Comparison of ENCODE assay signal across 8 cellular contexts in the genomic region with DNA sequence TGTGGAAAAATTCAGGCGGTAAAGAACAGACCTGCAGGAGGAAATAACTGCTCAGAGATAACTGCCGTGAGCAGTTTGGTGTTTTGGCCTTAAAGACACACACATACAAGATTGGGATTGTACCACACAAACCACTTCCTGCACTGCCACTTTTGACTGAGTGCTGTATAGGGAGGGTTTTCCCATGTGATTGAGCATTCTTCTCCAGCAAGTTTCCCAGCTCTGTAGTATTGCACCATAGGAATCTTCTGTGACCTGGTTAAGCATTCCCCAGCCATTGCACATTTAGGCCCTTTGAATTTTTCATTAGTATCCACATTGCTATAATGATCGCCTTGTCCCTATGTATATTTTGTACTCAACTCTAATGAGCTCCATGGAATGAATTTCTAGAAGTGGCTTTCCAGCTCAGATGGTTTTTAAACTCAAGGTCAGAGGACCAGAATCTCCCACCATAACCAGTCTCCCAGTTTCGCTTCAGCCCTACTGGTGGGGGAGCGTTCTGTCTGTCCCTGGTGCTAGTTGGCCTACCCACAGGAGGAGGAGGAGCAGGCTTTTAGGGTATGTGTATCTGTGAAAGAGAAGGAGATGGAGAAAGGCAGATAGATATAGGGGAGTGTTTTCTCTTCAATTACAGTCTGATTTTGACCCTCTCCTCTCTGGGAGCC. TPM values are rescaled to one million over a fixed set of nuclear protein-coding genes. Genes with fewer than 3 reads are reported as not detected.
DNase-seq lines count a peak whose midpoint lies in the region; ATAC-seq, FAIRE-seq and TF ChIP-seq lines count a peak whose summit lies in the region.

No MANE protein-coding gene starts in this region.

- H3K4me1 ChIP-seq in thymus (ENCODE audit: control insufficient read depth, insufficient read depth, low read length) (peaks cover 75% of the 10 kb centered on the region), small intestine (ENCODE audit: control insufficient read depth in 2 of 2, insufficient read depth in 1 of 2, low read depth in 1 of 2, low read length in 1 of 2) (peaks cover 4 to 14% of the 10 kb centered on the region in 2 donors)

- peak overlapping the region; percentile 80 for H3K4me3 Mint-ChIP-seq in activated CD4-positive, alpha-beta T cell treated with anti-CD3 and anti-CD28 coated beads, Interleukin-2, amount 10 ng/mL, durations not matched to agents 24 days and 14 days

- H3K27ac Mint-ChIP-seq in activated CD4-positive, alpha-beta T cell treated with anti-CD3 and anti-CD28 coated beads, Interleukin-2, amount 10 ng/mL, durations not matched to agents 24 days and 14 days: peak overlapping the region; percentile 95

- H3K4me3 ChIP-seq in thymus (ENCODE audit: low read length) (peak overlapping the region; percentile 25), small intestine (ENCODE audit: low read depth in 1 of 2, low read length in 2 of 2) (no peak overlapping the region)

- H3K36me3 Mint-ChIP-seq in activated CD4-positive, alpha-beta T cell treated with anti-CD3 and anti-CD28 coated beads, Interleukin-2, amount 10 ng/mL, durations not matched to agents 24 days and 14 days (ENCODE audit: low read depth): peaks cover 84% of the 10 kb centered on the region

- peak overlapping the region; percentile 75 for H3K27ac ChIP-seq in thymus (ENCODE audit: low read depth)
- peak overlapping the region in 1 of 2 donors; percentile 7 for H3K27ac ChIP-seq in small intestine (ENCODE audit: low read depth in 1 of 2, low read length in 1 of 2)

- H3K4me1 Mint-ChIP-seq in activated CD4-positive, alpha-beta T cell treated with anti-CD3 and anti-CD28 coated beads, Interleukin-2, amount 10 ng/mL, durations not matched to agents 24 days and 14 days: peaks cover 89% of the 10 kb centered on the region

- TF ChIP-seq POLR2A in erythroblast (IDR thresholded peaks at IDR 0.05; ENCODE audit: low read length): no peak

- WGBS in thymus: 14% methylated on average over 5 of the region's 5 CpGs
- WGBS in small intestine, 3 donors: 57 to 62% (median 61%) methylated on average over 5 of the region's 5 CpGs

- no peaks in the 10 kb centered on the region for H3K9me3 Mint-ChIP-seq in activated CD4-positive, alpha-beta T cell treated with anti-CD3 and anti-CD28 coated beads, Interleukin-2, amount 10 ng/mL, durations not matched to agents 24 days and 14 days

- H3K36me3 ChIP-seq in thymus (ENCODE audit: control insufficient read depth, insufficient read depth) (peaks cover 7% of the 10 kb centered on the region), small intestine (ENCODE audit: control insufficient read depth in 2 of 2, insufficient read depth in 2 of 2, low read length in 2 of 2) (no peaks in the 10 kb centered on the region)

- intact Hi-C loops in activated CD4-positive, alpha-beta T cell treated with anti-CD3 and anti-CD28 coated beads, Interleukin-2, amount 10 ng/mL, durations not matched to agents 24 days and 14 days (cut with micrococcal nuclease): loop anchor here (1.0 to 10.0 kb wide), 5 partner anchors 9 to 890 kb away; partner anchors contain the start of genes CD82, HSD17B12 and PRDM11

- DNase-seq in activated CD4-positive, alpha-beta T cell treated with anti-CD3 and anti-CD28 coated beads, Interleukin-2, amount 10 ng/mL, durations not matched to agents 24 days and 14 days: peak; percentile 88
- DNase-seq in foreskin melanocyte: peak; percentile 93
- DNase-seq in cerebellum (ENCODE audit: low spot score): no peak
- DNase-seq in erythroblast (lab: John Stamatoyannopoulos, UW): no peak
- no peak for DNase-seq in small intestine

- H3K27me3 Mint-ChIP-seq in activated CD4-positive, alpha-beta T cell treated with anti-CD3 and anti-CD28 coated beads, Interleukin-2, amount 10 ng/mL, durations not matched to agents 24 days and 14 days: no peaks in the 10 kb centered on the region

- no peaks in the 10 kb centered on the region for H3K9me3 ChIP-seq in thymus (ENCODE audit: control insufficient read depth)
- no peaks in the 10 kb centered on the region for H3K9me3 ChIP-seq in small intestine (ENCODE audit: control insufficient read depth, low read depth)

- ATAC-seq in GM18498 (IDR thresholded peaks at IDR 0.05; ENCODE audit: unreplicated experiment) (peak; percentile 58), HG03108 (IDR thresholded peaks at IDR 0.05; ENCODE audit: unreplicated experiment) (peak; percentile 47)

- FAIRE-seq in small intestine (lab: Jason Lieb, UNC): no peak

- H3K27me3 ChIP-seq in thymus (ENCODE audit: control insufficient read depth, insufficient read depth): no peaks in the 10 kb centered on the region
- H3K27me3 ChIP-seq in small intestine (ENCODE audit: control insufficient read depth in 2 of 2, insufficient read depth in 2 of 2, low read length in 2 of 2): no peaks in the 10 kb centered on the region

RNA-seq across cellular contexts. Expression of gene CD82, which starts 9.3 kb away (rescaled TPM):
- total RNA-seq in activated CD4-positive, alpha-beta T cell treated with anti-CD3 and anti-CD28 coated beads, Interleukin-2, amount 10 ng/mL, durations not matched to agents 24 days and 14 days: 448 and 469 TPM in 2 replicates
- polyA plus RNA-seq in thymus: 34.9 TPM
- total RNA-seq in cerebellum: 6.4 TPM
- polyA plus RNA-seq in small intestine: 10 to 100 TPM; 24.2 to 89.2 (median 50.5) TPM

Comparison
In these comparisons a context has a peak if more than half of its experiments do, and no peak if none do; other contexts are left out.
1. DNase-seq: peak in activated CD4-positive, alpha-beta T cell treated with anti-CD3 and anti-CD28 coated beads, Interleukin-2, amount 10 ng/mL, durations not matched to agents 24 days and 14 days (single experiment) and foreskin melanocyte (single experiment); none in cerebellum (single experiment), erythroblast (0 of 2) and small intestine (single experiment).
2. RNA of gene CD82, which starts 9.3 kb away (total RNA-seq): 448 to 469 TPM in activated CD4-positive, alpha-beta T cell treated with anti-CD3 and anti-CD28 coated beads, Interleukin-2, amount 10 ng/mL, durations not matched to agents 24 days and 14 days; 6.4 TPM in cerebellum (single experiment); every median in the first group is over 10 times any median in the second.